ENCODE assay signal across 1 cellular context in the genomic region with DNA sequence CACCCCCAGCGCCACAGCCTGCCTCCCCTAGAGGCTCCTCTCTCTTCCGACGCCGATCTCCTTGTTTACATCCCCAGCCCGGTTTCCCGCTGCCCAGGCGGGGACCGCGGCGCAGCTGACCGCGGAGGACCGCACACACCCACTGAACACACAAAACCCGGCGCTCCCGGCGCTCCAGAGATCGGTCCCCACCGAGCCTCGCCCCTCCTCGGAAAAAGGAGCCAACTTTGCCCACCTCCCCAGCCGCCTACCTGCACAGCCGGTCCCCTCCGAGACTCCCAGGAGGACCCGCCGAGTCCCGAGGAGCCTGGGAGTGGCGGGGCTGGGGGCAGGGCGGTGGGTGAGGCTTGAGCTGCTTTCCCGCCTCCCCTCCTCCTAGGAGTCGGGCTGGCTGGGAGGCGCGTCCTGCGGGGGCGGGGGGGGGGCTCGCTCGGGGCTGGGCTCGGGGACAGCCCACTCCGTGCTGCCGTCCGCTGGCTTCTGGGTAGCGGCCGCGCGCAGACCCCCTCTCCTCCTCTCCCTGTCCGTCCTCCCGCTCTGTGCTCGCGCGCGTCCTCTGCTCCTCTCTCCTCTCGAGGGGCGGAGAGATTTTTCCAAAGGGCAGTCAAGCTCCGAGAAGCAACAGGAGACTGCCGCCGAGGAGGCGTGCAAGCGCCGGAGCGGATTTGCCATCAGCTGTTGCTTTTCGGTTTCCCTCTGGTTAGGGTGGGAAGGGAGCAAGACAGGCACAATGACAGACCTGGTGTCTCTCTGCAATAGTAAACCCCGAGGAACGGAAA.
A peak's percentile ranks its signal among the peaks of the same experiment; 100 is the strongest.
TF ChIP-seq lines count a peak whose summit lies in the region.

A gene with protein sequence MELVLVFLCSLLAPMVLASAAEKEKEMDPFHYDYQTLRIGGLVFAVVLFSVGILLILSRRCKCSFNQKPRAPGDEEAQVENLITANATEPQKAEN (minus strand): TSS at position 318 of the 779 bp plus-strand sequence. CDS start 33,882 bp downstream, outside the sequence.

TF ChIP-seq in HEK293, 187 proteins besides CTCF, POLR2A, EP300 and RAD21 (continued from another document):
- TF ChIP-seq, protein P1, sequence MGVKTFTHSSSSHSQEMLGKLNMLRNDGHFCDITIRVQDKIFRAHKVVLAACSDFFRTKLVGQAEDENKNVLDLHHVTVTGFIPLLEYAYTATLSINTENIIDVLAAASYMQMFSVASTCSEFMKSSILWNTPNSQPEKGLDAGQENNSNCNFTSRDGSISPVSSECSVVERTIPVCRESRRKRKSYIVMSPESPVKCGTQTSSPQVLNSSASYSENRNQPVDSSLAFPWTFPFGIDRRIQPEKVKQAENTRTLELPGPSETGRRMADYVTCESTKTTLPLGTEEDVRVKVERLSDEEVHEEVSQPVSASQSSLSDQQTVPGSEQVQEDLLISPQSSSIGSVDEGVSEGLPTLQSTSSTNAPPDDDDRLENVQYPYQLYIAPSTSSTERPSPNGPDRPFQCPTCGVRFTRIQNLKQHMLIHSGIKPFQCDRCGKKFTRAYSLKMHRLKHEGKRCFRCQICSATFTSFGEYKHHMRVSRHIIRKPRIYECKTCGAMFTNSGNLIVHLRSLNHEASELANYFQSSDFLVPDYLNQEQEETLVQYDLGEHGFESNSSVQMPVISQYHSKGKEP (tag by site-specific recombination; IDR thresholded peaks at IDR 0.05): no peak
- peak; percentile 55; the same call in 1 of the 2 replicates for TF ChIP-seq ZNF76 (tag by site-specific recombination; IDR thresholded peaks at IDR 0.05; ENCODE audit: borderline replicate concordance, low read depth)
- TF ChIP-seq ZNF184 (tag by site-specific recombination; IDR thresholded peaks at IDR 0.05): no peak
- TF ChIP-seq ZNF768 (tag by site-specific recombination; IDR thresholded peaks at IDR 0.05): no peak
- no peak for TF ChIP-seq ZNF707 (tag by site-specific recombination; IDR thresholded peaks at IDR 0.05)
- TF ChIP-seq ZNF248 (tag by site-specific recombination; IDR thresholded peaks at IDR 0.05): no peak
- TF ChIP-seq ZNF175 (tag by site-specific recombination; IDR thresholded peaks at IDR 0.05): no peak
- TF ChIP-seq ZBTB21 (tag by site-specific recombination; IDR thresholded peaks at IDR 0.05): no peak
- no peak for TF ChIP-seq ZNF561 (tag by site-specific recombination; IDR thresholded peaks at IDR 0.05; ENCODE audit: borderline replicate concordance)
